Comparison of ENCODE assay signal across 8 cellular contexts in the genomic region with DNA sequence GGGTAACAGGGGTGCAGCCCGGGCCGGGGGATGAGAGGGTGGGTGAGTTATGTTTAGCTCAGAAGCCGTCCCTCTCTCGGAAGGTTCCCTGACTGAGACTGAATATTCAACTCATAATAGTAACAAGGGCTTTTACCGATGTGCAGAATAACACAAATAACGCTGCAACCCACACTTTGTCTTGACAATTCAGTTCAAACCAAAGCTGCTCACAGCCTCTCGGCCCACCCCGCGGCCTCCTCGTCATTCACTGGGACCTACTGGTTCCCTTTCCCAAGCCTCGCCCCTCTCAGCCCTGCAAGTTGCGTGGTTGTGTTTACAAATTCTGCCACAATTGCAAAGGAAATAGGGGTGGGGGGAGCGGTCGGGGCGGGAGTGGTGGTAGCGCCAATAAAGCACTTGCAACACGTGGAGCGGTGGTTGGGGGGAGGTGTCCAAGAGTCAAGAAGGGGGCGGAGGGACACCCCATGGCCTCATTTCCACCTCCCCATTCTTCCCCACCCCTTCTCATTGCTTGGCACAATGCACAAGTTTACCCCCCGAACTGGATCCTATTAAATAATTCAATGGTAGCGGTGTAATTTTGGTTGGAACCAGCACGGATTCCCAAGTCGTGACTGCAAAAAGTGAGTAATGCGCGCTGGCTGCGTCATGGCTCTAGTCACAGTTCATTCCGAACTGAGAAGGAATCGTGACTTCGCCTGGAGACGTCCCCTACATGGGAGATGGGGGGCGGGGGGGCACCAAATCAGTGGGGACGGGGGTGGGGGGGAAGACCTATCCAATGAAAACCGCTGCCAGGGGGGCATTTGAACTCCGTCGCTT.
DNase-seq lines count a peak whose midpoint lies in the region; ATAC-seq and TF ChIP-seq lines count a peak whose summit lies in the region.

No MANE protein-coding gene starts in this region.

- intact Hi-C loops in psoas muscle (cut with DNase I), result loop anchor here in 1 of 2 donors (10.0 kb wide), 1 partner anchor 136 kb away; no protein-coding TSS in a partner anchor
- intact Hi-C loops in uterus (cut with DNase I; ENCODE audit: low total_unique reads), result no loop called here

- DNase-seq in ELR (ENCODE audit: low read depth), result peak; percentile 86
- DNase-seq in OCI-M1 (lab: John Stamatoyannopoulos, UW), result peak; percentile 48
- DNase-seq in psoas muscle, result no peak
- DNase-seq in uterus, result no peak
- no peak for DNase-seq in putamen (ENCODE audit: low spot score)
- no peak for DNase-seq in DMS153 (lab: John Stamatoyannopoulos, UW)

- ATAC-seq in psoas muscle (peak in 2 of 4 donors; percentile 25 to 28), GM21447 (IDR thresholded peaks at IDR 0.05; ENCODE audit: unreplicated experiment) (no peak)

- H3K4me3 ChIP-seq in endocrine pancreas (ENCODE audit: control insufficient read depth, insufficient read depth, low read length) (peak overlapping the region; percentile 23), psoas muscle (peak overlapping the region; percentile 75), uterus (no peak overlapping the region)

- H3K9ac ChIP-seq in endocrine pancreas (ENCODE audit: control insufficient read depth, insufficient read depth, low read length), result peak overlapping the region; percentile 69

- WGBS in psoas muscle, 3 donors, result 1 to 2% (median 1%) methylated on average over 34 to 35 of the region's 35 CpGs

- no peaks in the 10 kb centered on the region for H3K9me3 ChIP-seq in endocrine pancreas (ENCODE audit: control insufficient read depth, low read length)
- H3K9me3 ChIP-seq in psoas muscle, result no peaks in the 10 kb centered on the region
- no peaks in the 10 kb centered on the region for H3K9me3 ChIP-seq in uterus

- TF ChIP-seq POLR2A in uterus (IDR thresholded peaks at IDR 0.05), result no peak

- H3K4me1 ChIP-seq in endocrine pancreas (ENCODE audit: control insufficient read depth, insufficient read depth, low read length) (no peaks in the 10 kb centered on the region), psoas muscle (peaks cover 47% of the 10 kb centered on the region), uterus (peaks cover 0 to 32% of the 10 kb centered on the region in 2 donors)

- TF ChIP-seq CTCF in psoas muscle (IDR thresholded peaks at IDR 0.05) (no peak), uterus (IDR thresholded peaks at IDR 0.05) (no peak)

- H3K36me3 ChIP-seq in endocrine pancreas (ENCODE audit: control insufficient read depth, insufficient read depth, low read length) (no peaks in the 10 kb centered on the region), psoas muscle (ENCODE audit: insufficient read depth in 1 of 2, low read depth in 1 of 2) (no peaks in the 10 kb centered on the region), uterus (no peaks in the 10 kb centered on the region)

- H3K27ac ChIP-seq in psoas muscle, result no peak overlapping the region
- H3K27ac ChIP-seq in uterus, result no peak overlapping the region

- no peaks in the 10 kb centered on the region for H3K27me3 ChIP-seq in endocrine pancreas (ENCODE audit: control insufficient read depth, insufficient read depth, low read length)
- peaks cover 4 to 97% (median 43%) of the 10 kb centered on the region in 3 donors for H3K27me3 ChIP-seq in psoas muscle (ENCODE audit: insufficient read depth in 3 of 3, low read length in 2 of 3)
- H3K27me3 ChIP-seq in uterus, result peaks cover 27 to 68% of the 10 kb centered on the region in 2 donors

Comparison
In these comparisons a context has a peak if more than half of its experiments do, and no peak if none do; other contexts are left out.
1. DNase-seq: peak in ELR (single experiment) and OCI-M1 (single experiment); none in psoas muscle (0 of 2), uterus (0 of 2), putamen (single experiment) and DMS153 (single experiment).
2. H3K4me3 ChIP-seq: peak in endocrine pancreas (single experiment) and psoas muscle (single experiment); none in uterus (0 of 2).